ENCODE assay signal across 6 cellular contexts in the genomic region with DNA sequence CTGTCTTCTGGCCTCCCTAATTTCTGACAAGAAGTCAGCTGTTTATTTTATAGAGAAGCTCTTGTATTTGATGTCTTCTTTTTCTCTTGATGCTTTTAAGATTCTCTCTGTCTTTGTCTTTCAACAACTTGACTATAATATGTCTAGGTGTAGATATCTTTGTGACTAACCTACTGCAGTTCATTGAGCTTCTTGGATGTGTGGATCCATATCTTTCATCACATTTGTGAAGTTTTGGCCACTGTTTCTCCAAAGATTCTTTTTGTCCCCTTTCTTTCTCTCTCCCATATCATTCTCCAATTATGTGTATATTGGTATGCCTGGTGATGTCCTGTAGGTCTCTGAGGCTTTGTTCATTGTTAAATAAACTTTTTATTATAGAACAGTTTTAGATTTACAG.
"Had no signal": no experiment of that assay in that cellular context is flagged by ENCODE, and none has a peak within 500 bp of the region (broad histone marks: within the 10 kb centered on the region; RNA-seq: fewer than 3 reads in every experiment).

No MANE protein-coding gene starts in this region.

- H3K4me3 ChIP-seq: K562 had no signal

- H3K27ac ChIP-seq: HL-60, KMS-11 had no signal

- DNase-seq: IMR-90, KBM-7, KG1 had no signal
